8 cellular contexts compared by ENCODE assay signal in the genomic region with DNA sequence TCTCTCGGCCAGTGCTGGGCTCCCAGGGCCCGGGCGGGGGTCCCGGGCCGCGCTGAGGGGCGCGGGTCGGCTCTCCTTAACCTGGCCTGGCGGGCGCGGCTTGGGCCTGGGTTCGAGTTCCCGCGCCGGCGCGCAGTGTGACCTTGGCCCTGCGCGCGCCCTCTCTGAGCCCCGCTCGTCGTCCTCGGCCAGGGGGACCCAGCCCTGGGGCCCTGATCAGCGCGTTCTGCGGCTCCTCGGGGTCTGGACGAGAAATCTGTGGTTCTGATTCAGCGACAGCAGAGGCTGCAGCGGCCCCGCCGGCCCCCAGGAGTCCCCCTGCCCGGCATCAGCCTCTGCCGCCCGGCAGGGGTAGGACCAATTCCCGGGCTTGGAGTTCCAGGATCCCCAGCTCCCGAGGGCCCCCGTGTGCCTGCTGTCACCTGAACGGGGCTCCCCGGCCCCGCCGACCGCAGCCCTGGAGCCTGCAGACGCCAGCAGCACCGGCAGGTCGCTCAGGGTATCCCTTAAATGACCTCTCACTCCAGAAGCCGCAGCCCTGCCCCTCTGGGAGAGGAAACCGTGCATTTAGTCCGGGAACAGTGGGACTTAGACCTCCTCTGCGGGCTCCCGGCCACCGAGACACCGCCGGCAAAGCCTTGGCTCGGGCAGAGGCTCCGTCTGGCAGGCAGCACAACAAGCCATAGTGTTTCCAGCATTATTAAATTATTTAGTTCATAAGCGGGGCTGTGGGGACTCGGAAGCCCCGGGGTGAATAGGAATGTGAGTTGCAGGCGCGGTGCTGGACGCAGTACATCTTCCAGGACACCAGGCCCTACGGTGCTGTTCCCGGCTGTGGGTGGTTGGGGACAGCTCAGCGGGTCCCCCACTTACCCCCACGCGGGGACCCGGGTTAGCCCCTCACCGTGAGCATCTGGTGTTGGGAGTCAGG. TPM values are rescaled to one million over a fixed set of nuclear protein-coding genes. Genes with fewer than 3 reads are reported as not detected.
DNase-seq lines count a peak whose midpoint lies in the region; ATAC-seq, FAIRE-seq and TF ChIP-seq lines count a peak whose summit lies in the region.

No MANE protein-coding gene starts in this region.

- no peak for TF ChIP-seq RAD21 in GM12878 (IDR thresholded peaks at IDR 0.05; ENCODE audit: insufficient read depth, low read depth, low read length)

- H3K9me3 ChIP-seq in GM12878 (replicated peaks; ENCODE audit: control insufficient read depth, insufficient read depth, low read length), result no peaks in the 10 kb centered on the region
- H3K9me3 ChIP-seq in hepatocyte (ENCODE audit: low read depth), result no peaks in the 10 kb centered on the region

- TF ChIP-seq CTCF in GM12878 (IDR thresholded peaks at IDR 0.05 in 2 of 3, conservative IDR thresholded peaks at IDR 0.05 in 1 of 3; ENCODE audit: control insufficient read depth in 2 of 3, extremely low read depth in 1 of 3, insufficient read depth in 1 of 3, low read depth in 3 of 3, low read length in 3 of 3) (0 out of 6 replicates have a peak, but pooled peaks of 1 of the 3 experiments have one; percentile 8), hepatocyte (IDR thresholded peaks at IDR 0.05; ENCODE audit: poor library complexity) (no peak)

- no TSS peak for BruUV-seq in GM12878 (replicated peaks; lab: Mats Ljungman, UMichigan)

- SMC1A ChIA-PET in GM12878 (lab: Charles Lee; ENCODE audit: uncharacterized antibody, unreplicated experiment), result interaction anchor here (0.6 kb wide), 1 partner anchor 11 kb away, joined by 3 read pairs; no protein-coding TSS in a partner anchor

- POLR2A ChIA-PET in GM12878 (lab: Charles Lee), result interaction anchor here (1.0 to 2.2 kb wide), 4 partner anchors 14 to 167 kb away, joined by 3 to 6 read pairs (median 4); no protein-coding TSS in a partner anchor

- H3K9ac ChIP-seq in GM12878 (ENCODE audit: control insufficient read depth, insufficient read depth, low read length), result peak overlapping the region; percentile 74
- peak overlapping the region; percentile 56 for H3K9ac ChIP-seq in rectal smooth muscle tissue (ENCODE audit: low read length)

- H3K27me3 ChIP-seq in GM12878 (replicated peaks in 1 of 2; ENCODE audit: control insufficient read depth in 2 of 2, insufficient read depth in 2 of 2, low read length in 1 of 2) (no peaks in the 10 kb centered on the region), hepatocyte (no peaks in the 10 kb centered on the region), rectal smooth muscle tissue (ENCODE audit: control insufficient read depth, insufficient read depth, low read length) (no peaks in the 10 kb centered on the region)

- 6% methylated on average over 47 of the region's 71 CpGs for WGBS in GM12878 (ENCODE audit: insufficient coverage, insufficient replicate concordance, low lambda C conversion rate, missing lambda C conversion rate)
- WGBS in hepatocyte (ENCODE audit: low lambda C conversion rate, missing lambda C conversion rate), result 11% methylated on average over 36 of the region's 71 CpGs

- in situ Hi-C loops in GM12878 (cut with MboI), result no loop called here

- H3K4me2 ChIP-seq in GM12878 (ENCODE audit: control insufficient read depth, insufficient read depth) (peak overlapping the region; percentile 98), hepatocyte (peak overlapping the region; percentile 95)

- RAD21 ChIA-PET in GM12878 (lab: Charles Lee; ENCODE audit: unreplicated experiment), result interaction anchor here (0.8 to 3.4 kb wide), 7 partner anchors 20 to 93 kb away, joined by 3 to 28 read pairs (median 5); a partner anchor contains a TSS

- no peak for FAIRE-seq in GM12878 (lab: Jason Lieb, UNC)

- DNase-seq in RKO (ENCODE audit: low spot score), result peak; percentile 52
- no peak for DNase-seq in GM12878 (ENCODE audit: low read depth, low spot score)
- DNase-seq in hepatocyte (ENCODE audit: low spot score), result peak; percentile 70
- no peak for DNase-seq in posterior vena cava (ENCODE audit: low spot score)
- DNase-seq in NCI-H2081 (lab: John Stamatoyannopoulos, UW), result no peak

- H4K20me1 ChIP-seq in GM12878 (ENCODE audit: control insufficient read depth, insufficient read depth) (no peaks in the 10 kb centered on the region), hepatocyte (ENCODE audit: insufficient read depth, poor library complexity, severe bottlenecking) (no peaks in the 10 kb centered on the region)

- no peaks in the 10 kb centered on the region for H3K9me2 ChIP-seq in hepatocyte (replicated peaks; ENCODE audit: insufficient read depth)

- H3K79me2 ChIP-seq in GM12878 (ENCODE audit: control insufficient read depth, insufficient read depth, low read length), result peaks cover 29% of the 10 kb centered on the region
- peaks cover 47% of the 10 kb centered on the region for H3K79me2 ChIP-seq in hepatocyte

- no peak; the same call in 1 of the 2 replicates for TF ChIP-seq POLR2A in GM12878 (IDR thresholded peaks at IDR 0.05; ENCODE audit: low read depth, low read length)

- intact Hi-C loops in GM12878 (cut with micrococcal nuclease; ENCODE audit: unreplicated experiment), result no loop called here
- intact Hi-C loops in posterior vena cava (cut with DNase I), result no loop called here

- no peaks in the 10 kb centered on the region for H3K36me3 ChIP-seq in GM12878 (ENCODE audit: control insufficient read depth in 2 of 2, insufficient read depth in 2 of 2, low read length in 1 of 2)
- H3K36me3 ChIP-seq in hepatocyte (replicated peaks; ENCODE audit: insufficient read depth, low read depth), result no peaks in the 10 kb centered on the region
- no peaks in the 10 kb centered on the region for H3K36me3 ChIP-seq in rectal smooth muscle tissue (ENCODE audit: control insufficient read depth, insufficient read depth, low read length)

- H3K4me3 ChIP-seq in GM08714 (ENCODE audit: low read length) (peak overlapping the region; percentile 73), GM12878 (peak overlapping the region; percentile 70), hepatocyte (peak overlapping the region; percentile 79), rectal smooth muscle tissue (ENCODE audit: low read length) (peak overlapping the region; percentile 78)

- no peak for TF ChIP-seq EP300 in GM12878 (IDR thresholded peaks at IDR 0.05; ENCODE audit: borderline replicate concordance in 1 of 2, control insufficient read depth in 1 of 2, low read depth in 2 of 2, low read length in 2 of 2)

- H3K27ac ChIP-seq in GM12878 (ENCODE audit: control insufficient read depth, insufficient read depth), result peak overlapping the region; percentile 84
- H3K27ac ChIP-seq in hepatocyte, result peak overlapping the region; percentile 37
- H3K27ac ChIP-seq in rectal smooth muscle tissue (ENCODE audit: low read depth, low read length), result peak overlapping the region; percentile 45

- CTCF ChIA-PET in GM12878 (lab: Yijun Ruan, JAX), result interaction anchor here (0.7 to 3.5 kb wide), 3 partner anchors 66 to 295 kb away, joined by 3 to 20 read pairs (median 4); no protein-coding TSS in a partner anchor

- H3K4me1 ChIP-seq in GM12878 (ENCODE audit: control insufficient read depth, insufficient read depth, low read length) (peaks cover 42% of the 10 kb centered on the region), hepatocyte (ENCODE audit: insufficient read depth) (peaks cover 10% of the 10 kb centered on the region), rectal smooth muscle tissue (ENCODE audit: control insufficient read depth, insufficient read depth, low read length) (peaks cover 9% of the 10 kb centered on the region)

- ATAC-seq in HG02763 (IDR thresholded peaks at IDR 0.05; ENCODE audit: unreplicated experiment), result peak; percentile 11
- peak; percentile 7 for ATAC-seq in GM12878

- H2AFZ ChIP-seq in GM12878 (ENCODE audit: control insufficient read depth, low read depth, low read length) (no peak overlapping the region), hepatocyte (peak overlapping the region; percentile 67)

RNA-seq across cellular contexts. Expression of a gene that starts 0.6 kb away (rescaled TPM):
- total RNA-seq in GM12878 (2013; cell fraction: nucleolus; rRNA removed), result 24.3 and 24.9 TPM in 2 replicates
- total RNA-seq in GM12878 (2014; rRNA removed) (2.0 and 2.4 TPM in 2 replicates), GM12878 (2014; rRNA removed; fragmentation: Illumina TruSeq; extraction: Trizol) (0.78 and 1.1 TPM in 2 replicates), GM12878 (2021) (6.9 and 8.4 TPM in 2 replicates), hepatocyte (7.2 and 8.4 TPM in 2 replicates), posterior vena cava (10 to 100 TPM; 21.4 to 28.3 TPM)
- 4.6 TPM for polyA plus RNA-seq in GM12878 (2011; ENCODE audit: low read depth)
- polyA plus RNA-seq in GM12878 (2011; rRNA removed) (5.9 and 14.2 TPM in 2 replicates), GM12878 (2014; fragmentation: Illumina TruSeq; extraction: Trizol) (0.19 and 0.43 TPM in 2 replicates), GM12878 (2014; fragmentation: Nextera tagmentation; extraction: Ambion mirVana) (under 1 TPM; 0.05 to 0.33 TPM), GM12878 (2014; rRNA removed) (4.2 and 6.0 TPM in 2 replicates), GM12878 (2016; fragmentation: Nextera tagmentation; extraction: Ambion mirVana) (10 to 100 TPM; 11.8 TPM), hepatocyte (21.5 and 23.2 TPM in 2 replicates)
- 25.5 and 35.2 TPM in 2 replicates for polyA plus RNA-seq in GM12878 (2011; cell fraction: cytosol; rRNA removed)
- 18.3 and 23.4 TPM in 2 replicates for polyA plus RNA-seq in GM12878 (2011; cell fraction: nucleus; rRNA removed)
- polyA plus RNA-seq in GM12878 (2012), result 12.2 and 14.0 TPM in 2 replicates
- polyA minus RNA-seq in GM12878 (2011; rRNA and poly(A)+ RNA removed), result 9.7 and 19.3 TPM in 2 replicates
- 12.7 and 14.5 TPM in 2 replicates for polyA minus RNA-seq in GM12878 (2011; cell fraction: cytosol; rRNA and poly(A)+ RNA removed)
- polyA minus RNA-seq in GM12878 (2011; cell fraction: nucleus; rRNA and poly(A)+ RNA removed), result 3.3 and 7.9 TPM in 2 replicates

RNA-seq across cellular contexts. Expression of a gene that starts 49.4 kb away (rescaled TPM):
- total RNA-seq in GM12878 (2013; cell fraction: nucleolus; rRNA removed), result 276 and 290 TPM in 2 replicates
- 154 and 166 TPM in 2 replicates for total RNA-seq in GM12878 (2014; rRNA removed)
- 197 and 221 TPM in 2 replicates for total RNA-seq in GM12878 (2014; rRNA removed; fragmentation: Illumina TruSeq; extraction: Trizol)
- total RNA-seq in GM12878 (2021), result 232 and 251 TPM in 2 replicates
- polyA plus RNA-seq in GM12878 (2011; ENCODE audit: low read depth), result 108 TPM
- polyA plus RNA-seq in GM12878 (2011; rRNA removed), result 138 and 140 TPM in 2 replicates
- polyA plus RNA-seq in GM12878 (2011; cell fraction: cytosol; rRNA removed), result 110 and 132 TPM in 2 replicates
- polyA plus RNA-seq in GM12878 (2011; cell fraction: nucleus; rRNA removed), result 251 and 346 TPM in 2 replicates
- polyA plus RNA-seq in GM12878 (2012), result 135 and 193 TPM in 2 replicates
- 275 and 289 TPM in 2 replicates for polyA plus RNA-seq in GM12878 (2014; fragmentation: Illumina TruSeq; extraction: Trizol)
- 10 to 100 TPM; 17.6 to 52.4 TPM for polyA plus RNA-seq in GM12878 (2014; fragmentation: Nextera tagmentation; extraction: Ambion mirVana)
- polyA plus RNA-seq in GM12878 (2014; rRNA removed), result 167 and 173 TPM in 2 replicates
- 100 to 1,000 TPM in 1 of 2 experiments, 10 to 100 TPM in 1; 36.9 to 126 TPM for polyA plus RNA-seq in GM12878 (2016; fragmentation: Nextera tagmentation; extraction: Ambion mirVana)
- polyA minus RNA-seq in GM12878 (2011; rRNA and poly(A)+ RNA removed), result 127 and 134 TPM in 2 replicates
- polyA minus RNA-seq in GM12878 (2011; cell fraction: cytosol; rRNA and poly(A)+ RNA removed), result 52.5 and 58.8 TPM in 2 replicates
- 59.1 and 78.1 TPM in 2 replicates for polyA minus RNA-seq in GM12878 (2011; cell fraction: nucleus; rRNA and poly(A)+ RNA removed)
- 122 and 131 TPM in 2 replicates for total RNA-seq in hepatocyte
- 139 and 145 TPM in 2 replicates for polyA plus RNA-seq in hepatocyte
- 10 to 100 TPM; 78.1 to 90.1 TPM for total RNA-seq in posterior vena cava

Comparison
In these comparisons a context has a peak if more than half of its experiments do, and no peak if none do; other contexts are left out.
1. DNase-seq: peak in RKO (single experiment) and hepatocyte (single experiment); none in GM12878 (single experiment), posterior vena cava (single experiment) and NCI-H2081 (0 of 2).
2. Peak in every context shown above with its lines, with median percentiles within 50 percentile points of each other: H3K4me3 ChIP-seq and H3K27ac ChIP-seq.